2 cellular contexts compared by ENCODE assay signal in genomic region chr17:4786516-4786915, GRCh38.
TF ChIP-seq lines count a peak whose summit lies in the region.

No MANE protein-coding gene starts in this region.

TF ChIP-seq in A549, 52 proteins besides CTCF, POLR2A, EP300 and RAD21:
- no peak for TF ChIP-seq JUNB (IDR thresholded peaks at IDR 0.05)
TF ChIP-seq in A549: peak in this region for 0.

TF ChIP-seq in IMR-90, 13 proteins besides CTCF, POLR2A, EP300 and RAD21:
- TF ChIP-seq RCOR1 (IDR thresholded peaks at IDR 0.05; ENCODE audit: insufficient replicate concordance, low read length) (no peak), RFX5 (IDR thresholded peaks at IDR 0.05; ENCODE audit: low read depth, low read length) (no peak), USF2 (IDR thresholded peaks at IDR 0.05; ENCODE audit: low read depth, low read length) (no peak), FOS (IDR thresholded peaks at IDR 0.05; ENCODE audit: low read depth, low read length) (no peak), NFE2L2 (IDR thresholded peaks at IDR 0.05; ENCODE audit: low read depth, low read length) (no peak)
